Comparison of ENCODE assay signal across 8 cellular contexts in the genomic region with DNA sequence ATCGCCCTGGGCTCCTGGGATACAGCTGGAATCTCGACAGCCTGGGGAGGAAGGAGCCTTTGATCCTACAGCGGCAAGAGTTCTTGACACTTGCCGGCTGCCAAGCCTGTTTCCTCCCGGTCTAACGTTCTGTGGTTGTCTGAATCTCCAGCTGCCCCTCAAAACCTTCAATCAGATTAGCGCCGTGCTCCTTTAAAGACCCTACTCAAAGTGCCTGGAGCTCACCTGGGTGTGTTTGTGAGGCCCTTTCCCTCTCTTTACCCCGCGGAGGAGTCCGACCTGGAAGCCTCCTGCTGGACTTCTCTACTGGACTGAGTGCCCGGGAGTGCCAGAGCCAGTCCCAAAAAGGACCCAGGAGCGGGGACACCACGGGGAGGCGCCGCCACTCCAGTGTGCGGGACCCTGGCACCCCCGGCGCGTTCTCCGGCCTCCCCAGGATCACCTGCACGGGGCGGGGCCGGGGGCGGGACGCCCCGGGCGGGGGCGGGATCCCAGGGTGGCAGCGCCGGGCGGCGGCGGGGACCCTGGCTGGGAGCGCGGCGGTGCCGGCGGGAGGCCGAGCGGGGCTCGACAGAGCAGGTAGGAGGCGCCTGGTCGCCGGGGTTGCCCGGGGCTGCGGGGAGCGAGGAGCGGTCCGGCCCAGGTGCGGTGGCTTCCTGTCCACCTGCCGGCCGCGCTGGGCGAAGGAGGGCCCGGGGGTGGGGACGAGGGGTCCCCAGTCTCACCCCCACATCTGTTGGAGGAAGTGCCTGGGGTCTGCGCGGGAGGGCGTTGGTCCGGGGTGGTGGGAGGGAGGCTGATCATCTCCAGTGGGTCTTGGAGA. TPM values are rescaled to one million over a fixed set of nuclear protein-coding genes. Genes with fewer than 3 reads are reported as not detected.
DNase-seq lines count a peak whose midpoint lies in the region; ATAC-seq and TF ChIP-seq lines count a peak whose summit lies in the region.

NCMAP (plus strand) TSS at position 497 of the 823 bp plus-strand sequence. CDS start 39,344 bp downstream, outside the sequence.

- peak; percentile 28 for DNase-seq in NCI-H1105 (lab: John Stamatoyannopoulos, UW)
- peak; percentile 39 for DNase-seq in activated CD8-positive, alpha-beta T cell treated with anti-CD3 and anti-CD28 coated beads for 36 hours
- no peak for DNase-seq in esophagus muscularis mucosa (ENCODE audit: extremely low spot score)
- DNase-seq in C1 segment of cervical spinal cord (lab: John Stamatoyannopoulos, UW) = no peak

- no peaks in the 10 kb centered on the region for H3K9me3 ChIP-seq in esophagus muscularis mucosa

- CTCF ChIA-PET in activated CD8-positive, alpha-beta T cell treated with anti-CD3 and anti-CD28 coated beads for 36 hours (lab: Charles Lee) = interaction anchor here (1.0 to 2.0 kb wide), 3 partner anchors 14 to 31 kb away, joined by 3 to 5 read pairs (median 4); no protein-coding TSS in a partner anchor

- H3K9me3 Mint-ChIP-seq in activated CD8-positive, alpha-beta T cell treated with anti-CD3 and anti-CD28 coated beads for 36 hours = no peaks in the 10 kb centered on the region

- no peaks in the 10 kb centered on the region for H3K36me3 ChIP-seq in esophagus muscularis mucosa
- H3K36me3 ChIP-seq in rectal smooth muscle tissue (ENCODE audit: control insufficient read depth, insufficient read depth, low read length) = no peaks in the 10 kb centered on the region

- H3K9ac ChIP-seq in rectal smooth muscle tissue (ENCODE audit: low read length) = no peak within 1 kb of the TSS

- H3K4me3 Mint-ChIP-seq in activated CD8-positive, alpha-beta T cell treated with anti-CD3 and anti-CD28 coated beads for 36 hours = peak within 1 kb of the TSS; percentile 58

- intact Hi-C loops in activated CD8-positive, alpha-beta T cell treated with anti-CD3 and anti-CD28 coated beads for 36 hours (cut with micrococcal nuclease) = no loop called here
- intact Hi-C loops in esophagus muscularis mucosa (cut with DNase I) = no loop called here

- ATAC-seq in activated CD8-positive, alpha-beta T cell treated with anti-CD3 and anti-CD28 coated beads for 36 hours = peak; percentile 77
- ATAC-seq in GM21723 (IDR thresholded peaks at IDR 0.05; ENCODE audit: unreplicated experiment) (no peak), GM21360 (IDR thresholded peaks at IDR 0.05; ENCODE audit: unreplicated experiment) (no peak), GM18505 (IDR thresholded peaks at IDR 0.05; ENCODE audit: unreplicated experiment) (no peak)

- TF ChIP-seq EP300 in esophagus muscularis mucosa (IDR thresholded peaks at IDR 0.05) = no peak

- TF ChIP-seq POLR2A in esophagus muscularis mucosa (IDR thresholded peaks at IDR 0.05; ENCODE audit: low read depth) (no peak), GM18505 (IDR thresholded peaks at IDR 0.05; ENCODE audit: borderline replicate concordance, extremely low read depth, insufficient read depth, insufficient read length) (no peak)

- H3K4me1 ChIP-seq in esophagus muscularis mucosa (peaks cover 3 to 22% (median 18%) of the 10 kb centered on the region in 4 donors), rectal smooth muscle tissue (ENCODE audit: control insufficient read depth, insufficient read depth, low read length) (no peaks in the 10 kb centered on the region)

- H3K27me3 ChIP-seq in esophagus muscularis mucosa (peaks cover 0 to 68% (median 22%) of the 10 kb centered on the region in 4 donors), rectal smooth muscle tissue (ENCODE audit: control insufficient read depth, insufficient read depth, low read length) (peaks cover 7% of the 10 kb centered on the region)

- H3K4me1 Mint-ChIP-seq in activated CD8-positive, alpha-beta T cell treated with anti-CD3 and anti-CD28 coated beads for 36 hours (ENCODE audit: low read depth) = peaks cover 11% of the 10 kb centered on the region

- 20% methylated on average over 7 of the region's 61 CpGs for WGBS in esophagus muscularis mucosa

- H3K4me3 ChIP-seq in esophagus muscularis mucosa = peak within 1 kb of the TSS; percentile 33 to 50 (median 36)
- H3K4me3 ChIP-seq in rectal smooth muscle tissue (ENCODE audit: low read length) = peak within 1 kb of the TSS; percentile 38

- H3K27ac ChIP-seq in esophagus muscularis mucosa (replicated peaks in 1 of 4) (no peak within 1 kb of the TSS), rectal smooth muscle tissue (ENCODE audit: low read depth, low read length) (no peak within 1 kb of the TSS)

- H3K27ac Mint-ChIP-seq in activated CD8-positive, alpha-beta T cell treated with anti-CD3 and anti-CD28 coated beads for 36 hours = no peak within 1 kb of the TSS

- TF ChIP-seq CTCF in activated CD8-positive, alpha-beta T cell treated with anti-CD3 and anti-CD28 coated beads for 36 hours (IDR thresholded peaks at IDR 0.05) = no peak
- TF ChIP-seq CTCF in esophagus muscularis mucosa (IDR thresholded peaks at IDR 0.05) = no peak

- H3K27me3 Mint-ChIP-seq in activated CD8-positive, alpha-beta T cell treated with anti-CD3 and anti-CD28 coated beads for 36 hours = peaks cover 19% of the 10 kb centered on the region

- no peaks in the 10 kb centered on the region for H3K36me3 Mint-ChIP-seq in activated CD8-positive, alpha-beta T cell treated with anti-CD3 and anti-CD28 coated beads for 36 hours (ENCODE audit: low read depth)

- POLR2A ChIA-PET in activated CD8-positive, alpha-beta T cell treated with anti-CD3 and anti-CD28 coated beads for 36 hours (lab: Charles Lee) = interaction anchor here (1.6 kb wide), 1 partner anchor 87 kb away, joined by 3 read pairs; no protein-coding TSS in a partner anchor

RNA-seq across cellular contexts. Expression of gene NCMAP, which starts in this region (rescaled TPM):
- total RNA-seq in activated CD8-positive, alpha-beta T cell treated with anti-CD3 and anti-CD28 coated beads for 36 hours = under 1 TPM; 0.11 to 0.20 TPM
- under 1 TPM in 3 of 4 donors, not detected in 1; 0.17 to 0.65 (median 0.34) TPM for total RNA-seq in esophagus muscularis mucosa

Comparison
In these comparisons a context has a peak if more than half of its experiments do, and no peak if none do; other contexts are left out.
1. Peak in DNase-seq and ATAC-seq in activated CD8-positive, alpha-beta T cell treated with anti-CD3 and anti-CD28 coated beads for 36 hours; RNA of the gene not detected or under 1 TPM.